Comparison of ENCODE assay signal across 23 cellular contexts in genomic region chr1:39571178-39571483, GRCh38.
"Had no signal": no experiment of that assay in that cellular context is flagged by ENCODE, and none has a peak within 500 bp of the region (broad histone marks: within the 10 kb centered on the region; RNA-seq: fewer than 3 reads in every experiment).

No MANE protein-coding gene starts in this region.

- H3K27ac ChIP-seq: foreskin keratinocyte, hepatocyte, parathyroid adenoma, prostate gland, spleen, testis, tibial nerve, upper lobe of right lung, vagina had no signal

- H3K27me3 ChIP-seq: foreskin keratinocyte, hepatocyte, spleen, testis, tibial nerve, upper lobe of right lung, vagina had no signal

- H3K27ac Mint-ChIP-seq: naive B cell; nephron; stimulated activated memory B cell treated with anti-CD40 and anti-IgM and Interleukin-4, amounts not matched to agents 10 μg/mL and 1 μg/mL and 100 μg/mL, for 72 hours had no signal

- H3K9me3 Mint-ChIP-seq: naive B cell; nephron; stimulated activated memory B cell treated with anti-CD40 and anti-IgM and Interleukin-4, amounts not matched to agents 10 μg/mL and 1 μg/mL and 100 μg/mL, for 72 hours; stimulated activated naive CD8-positive, alpha-beta T cell treated with anti-CD3 and anti-CD28 coated beads, Interleukin-15, Interleukin-2, amounts not matched to agents 100 ng/mL and 50 ng/mL, for 24 hours had no signal

- DNase-seq: dermis blood vessel endothelial cell; erythroblast; foreskin keratinocyte; head of caudate nucleus; kidney; mesendoderm; naive B cell; retina; spleen; stimulated activated CD4-positive, alpha-beta T cell treated with anti-CD3 and anti-CD28 coated beads, Interleukin-15, amount 100 ng/mL, for 24 hours; stimulated activated CD4-positive, alpha-beta T cell treated with anti-CD3 and anti-CD28 coated beads, Interleukin-1b, Interleukin-23, amount 100 ng/mL, for 48 hours; stimulated activated CD4-positive, alpha-beta T cell treated with anti-CD3 and anti-CD28 coated beads, Interleukin-4, amount 100 ng/mL, for 24 hours; testis; upper lobe of right lung had no signal

- H3K4me3 Mint-ChIP-seq: stimulated activated memory B cell treated with anti-CD40 and anti-IgM and Interleukin-4, amounts not matched to agents 10 μg/mL and 1 μg/mL and 100 μg/mL, for 72 hours had no signal

- H3K4me2 ChIP-seq: hepatocyte had no signal

- ATAC-seq: foreskin keratinocyte; sciatic nerve; stimulated activated memory B cell treated with anti-CD40 and anti-IgM and Interleukin-4, amounts not matched to agents 10 μg/mL and 1 μg/mL and 100 μg/mL, for 72 hours; upper lobe of right lung had no signal

- H3K4me3 ChIP-seq: hepatocyte, prostate gland, spleen, testis, tibial nerve, upper lobe of right lung, vagina had no signal

- H3K27me3 Mint-ChIP-seq: naive B cell; stimulated activated memory B cell treated with anti-CD40 and anti-IgM and Interleukin-4, amounts not matched to agents 10 μg/mL and 1 μg/mL and 100 μg/mL, for 72 hours; stimulated activated naive CD8-positive, alpha-beta T cell treated with anti-CD3 and anti-CD28 coated beads, Interleukin-15, Interleukin-2, amounts not matched to agents 100 ng/mL and 50 ng/mL, for 24 hours had no signal

- H3K9ac ChIP-seq: parathyroid adenoma had no signal

- H3K9me3 ChIP-seq: prostate gland, spleen, testis, tibial nerve, upper lobe of right lung, vagina had no signal

- H2AFZ ChIP-seq: hepatocyte, parathyroid adenoma had no signal
